Comparison of ENCODE assay signal across 1 cellular context in the genomic region with DNA sequence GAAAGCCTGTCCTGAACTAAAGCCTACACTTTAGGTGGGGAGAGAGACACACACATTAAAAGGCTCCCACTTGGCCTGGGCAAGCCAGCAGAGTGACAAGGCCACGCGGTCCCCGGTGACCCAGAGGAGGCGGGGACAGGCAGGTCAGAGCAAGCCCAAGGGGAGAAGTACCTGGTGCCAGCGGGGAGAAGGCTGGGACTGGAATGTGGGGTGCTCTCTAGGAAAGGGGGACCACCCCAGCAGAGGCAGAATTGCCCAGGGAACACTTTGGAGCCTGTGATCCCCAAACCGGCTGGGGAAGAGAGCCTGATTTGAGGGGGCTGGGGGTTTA.
TF ChIP-seq lines count a peak whose summit lies in the region.

No MANE protein-coding gene starts in this region.

TF ChIP-seq in GM23338, 12 proteins besides CTCF, POLR2A, EP300 and RAD21 (continued from another document):
- TF ChIP-seq, protein P1, sequence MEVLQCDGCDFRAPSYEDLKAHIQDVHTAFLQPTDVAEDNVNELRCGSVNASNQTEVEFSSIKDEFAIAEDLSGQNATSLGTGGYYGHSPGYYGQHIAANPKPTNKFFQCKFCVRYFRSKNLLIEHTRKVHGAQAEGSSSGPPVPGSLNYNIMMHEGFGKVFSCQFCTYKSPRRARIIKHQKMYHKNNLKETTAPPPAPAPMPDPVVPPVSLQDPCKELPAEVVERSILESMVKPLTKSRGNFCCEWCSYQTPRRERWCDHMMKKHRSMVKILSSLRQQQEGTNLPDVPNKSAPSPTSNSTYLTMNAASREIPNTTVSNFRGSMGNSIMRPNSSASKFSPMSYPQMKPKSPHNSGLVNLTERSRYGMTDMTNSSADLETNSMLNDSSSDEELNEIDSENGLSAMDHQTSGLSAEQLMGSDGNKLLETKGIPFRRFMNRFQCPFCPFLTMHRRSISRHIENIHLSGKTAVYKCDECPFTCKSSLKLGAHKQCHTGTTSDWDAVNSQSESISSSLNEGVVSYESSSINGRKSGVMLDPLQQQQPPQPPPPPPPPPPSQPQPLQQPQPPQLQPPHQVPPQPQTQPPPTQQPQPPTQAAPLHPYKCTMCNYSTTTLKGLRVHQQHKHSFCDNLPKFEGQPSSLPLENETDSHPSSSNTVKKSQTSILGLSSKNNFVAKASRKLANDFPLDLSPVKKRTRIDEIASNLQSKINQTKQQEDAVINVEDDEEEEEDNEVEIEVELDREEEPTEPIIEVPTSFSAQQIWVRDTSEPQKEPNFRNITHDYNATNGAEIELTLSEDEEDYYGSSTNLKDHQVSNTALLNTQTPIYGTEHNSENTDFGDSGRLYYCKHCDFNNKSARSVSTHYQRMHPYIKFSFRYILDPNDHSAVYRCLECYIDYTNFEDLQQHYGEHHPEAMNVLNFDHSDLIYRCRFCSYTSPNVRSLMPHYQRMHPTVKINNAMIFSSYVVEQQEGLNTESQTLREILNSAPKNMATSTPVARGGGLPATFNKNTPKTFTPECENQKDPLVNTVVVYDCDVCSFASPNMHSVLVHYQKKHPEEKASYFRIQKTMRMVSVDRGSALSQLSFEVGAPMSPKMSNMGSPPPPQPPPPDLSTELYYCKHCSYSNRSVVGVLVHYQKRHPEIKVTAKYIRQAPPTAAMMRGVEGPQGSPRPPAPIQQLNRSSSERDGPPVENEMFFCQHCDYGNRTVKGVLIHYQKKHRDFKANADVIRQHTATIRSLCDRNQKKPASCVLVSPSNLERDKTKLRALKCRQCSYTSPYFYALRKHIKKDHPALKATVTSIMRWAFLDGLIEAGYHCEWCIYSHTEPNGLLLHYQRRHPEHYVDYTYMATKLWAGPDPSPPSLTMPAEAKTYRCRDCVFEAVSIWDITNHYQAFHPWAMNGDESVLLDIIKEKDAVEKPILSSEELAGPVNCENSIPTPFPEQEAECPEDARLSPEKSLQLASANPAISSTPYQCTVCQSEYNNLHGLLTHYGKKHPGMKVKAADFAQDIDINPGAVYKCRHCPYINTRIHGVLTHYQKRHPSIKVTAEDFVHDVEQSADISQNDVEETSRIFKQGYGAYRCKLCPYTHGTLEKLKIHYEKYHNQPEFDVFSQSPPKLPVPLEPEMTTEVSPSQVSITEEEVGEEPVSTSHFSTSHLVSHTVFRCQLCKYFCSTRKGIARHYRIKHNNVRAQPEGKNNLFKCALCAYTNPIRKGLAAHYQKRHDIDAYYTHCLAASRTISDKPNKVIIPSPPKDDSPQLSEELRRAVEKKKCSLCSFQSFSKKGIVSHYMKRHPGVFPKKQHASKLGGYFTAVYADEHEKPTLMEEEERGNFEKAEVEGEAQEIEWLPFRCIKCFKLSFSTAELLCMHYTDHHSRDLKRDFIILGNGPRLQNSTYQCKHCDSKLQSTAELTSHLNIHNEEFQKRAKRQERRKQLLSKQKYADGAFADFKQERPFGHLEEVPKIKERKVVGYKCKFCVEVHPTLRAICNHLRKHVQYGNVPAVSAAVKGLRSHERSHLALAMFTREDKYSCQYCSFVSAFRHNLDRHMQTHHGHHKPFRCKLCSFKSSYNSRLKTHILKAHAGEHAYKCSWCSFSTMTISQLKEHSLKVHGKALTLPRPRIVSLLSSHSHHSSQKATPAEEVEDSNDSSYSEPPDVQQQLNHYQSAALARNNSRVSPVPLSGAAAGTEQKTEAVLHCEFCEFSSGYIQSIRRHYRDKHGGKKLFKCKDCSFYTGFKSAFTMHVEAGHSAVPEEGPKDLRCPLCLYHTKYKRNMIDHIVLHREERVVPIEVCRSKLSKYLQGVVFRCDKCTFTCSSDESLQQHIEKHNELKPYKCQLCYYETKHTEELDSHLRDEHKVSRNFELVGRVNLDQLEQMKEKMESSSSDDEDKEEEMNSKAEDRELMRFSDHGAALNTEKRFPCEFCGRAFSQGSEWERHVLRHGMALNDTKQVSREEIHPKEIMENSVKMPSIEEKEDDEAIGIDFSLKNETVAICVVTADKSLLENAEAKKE (CRISPR knock-in tag; IDR thresholded peaks at IDR 0.05): no peak
